ENCODE assay signal across 14 cellular contexts in the genomic region with DNA sequence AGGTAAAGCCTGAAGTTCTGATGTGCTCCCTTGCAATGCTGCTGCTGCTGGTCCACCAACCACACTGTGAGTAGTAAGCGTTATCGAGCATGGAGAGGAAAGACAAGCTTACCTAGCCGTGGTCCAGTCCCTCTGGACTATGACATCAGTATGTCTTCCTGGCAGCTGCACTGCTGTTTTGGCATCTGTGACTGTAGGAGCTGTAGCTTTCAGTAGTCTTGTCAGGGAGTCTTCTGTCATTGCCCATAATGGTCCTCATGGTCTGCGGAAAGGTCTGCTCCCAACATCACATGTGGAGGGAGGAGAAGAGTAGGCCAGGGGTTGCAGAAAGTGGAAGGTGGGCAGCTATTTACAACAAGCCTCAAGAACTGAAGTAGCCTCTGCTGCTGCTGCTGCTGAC. TPM values are rescaled to one million over a fixed set of nuclear protein-coding genes. Genes with fewer than 3 reads are reported as not detected.
DNase-seq lines count a peak whose midpoint lies in the region; ATAC-seq and TF ChIP-seq lines count a peak whose summit lies in the region.
"Had no signal": no experiment of that assay in that cellular context is flagged by ENCODE, and none has a peak within 500 bp of the region (broad histone marks: within the 10 kb centered on the region; RNA-seq: fewer than 3 reads in every experiment).

No MANE protein-coding gene starts in this region.

- no peak overlapping the region for H3K56ac ChIP-seq in IMR-90 (ENCODE audit: extremely low read depth, insufficient read depth, low read length)

- H3K27me3 ChIP-seq in IMR-90 (ENCODE audit: control insufficient read depth, insufficient read depth, low read length) (no peaks in the 10 kb centered on the region), esophagus muscularis mucosa (no peaks in the 10 kb centered on the region)

- TF ChIP-seq CTCF in IMR-90 (conservative IDR thresholded peaks at IDR 0.05; ENCODE audit: low read depth, low read length), result no peak
- no peak for TF ChIP-seq CTCF in esophagus muscularis mucosa (IDR thresholded peaks at IDR 0.05)

- no peaks in the 10 kb centered on the region for H3K9me3 Mint-ChIP-seq in stimulated activated memory B cell treated with anti-CD40 and anti-IgM and Interleukin-4, amounts not matched to agents 10 μg/mL and 1 μg/mL and 100 μg/mL, for 72 hours

- no peak for TF ChIP-seq RAD21 in IMR-90 (IDR thresholded peaks at IDR 0.05; ENCODE audit: low read length)

- intact Hi-C loops in IMR-90 (cut with micrococcal nuclease), result no loop called here
- intact Hi-C loops in esophagus muscularis mucosa (cut with DNase I), result no loop called here

- H3K4me2 ChIP-seq in IMR-90 (ENCODE audit: low read depth, low read length), result no peak overlapping the region

- WGBS in IMR-90 (ENCODE audit: extremely low coverage in 2 of 2, insufficient read length in 1 of 2), 2 experiments, result no CpG with 5 or more reads among the region's 4 CpGs
- WGBS in esophagus muscularis mucosa, result 89% methylated on average over 4 of the region's 4 CpGs

- no peak overlapping the region for H3K9ac ChIP-seq in IMR-90 (ENCODE audit: low read depth, low read length)

- peaks cover 15% of the 10 kb centered on the region for H4K20me1 ChIP-seq in IMR-90 (ENCODE audit: insufficient read depth, low read length)

- H2BK15ac ChIP-seq in IMR-90 (ENCODE audit: low read depth, low read length), result no peak overlapping the region

- H2BK5ac ChIP-seq in IMR-90 (ENCODE audit: low read depth, low read length, poor library complexity, severe bottlenecking), result no peak overlapping the region

- peak overlapping the region; percentile 90 for H3K27ac Mint-ChIP-seq in stimulated activated memory B cell treated with anti-CD40 and anti-IgM and Interleukin-4, amounts not matched to agents 10 μg/mL and 1 μg/mL and 100 μg/mL, for 72 hours

- H3K4me1 ChIP-seq in IMR-90 (ENCODE audit: control insufficient read depth, insufficient read depth, low read length), result peaks cover 22% of the 10 kb centered on the region
- H3K4me1 ChIP-seq in esophagus muscularis mucosa, result peaks cover 31 to 54% (median 42%) of the 10 kb centered on the region in 4 donors

- POLR2A ChIA-PET in IMR-90 (lab: Charles Lee; ENCODE audit: unreplicated experiment), result no interaction called here

- H3K36me3 Mint-ChIP-seq in stimulated activated memory B cell treated with anti-CD40 and anti-IgM and Interleukin-4, amounts not matched to agents 10 μg/mL and 1 μg/mL and 100 μg/mL, for 72 hours, result peaks cover 79% of the 10 kb centered on the region

- H2BK120ac ChIP-seq in IMR-90 (ENCODE audit: low read depth, low read length), result no peak overlapping the region

- peak overlapping the region; percentile 43 for H2AFZ ChIP-seq in IMR-90 (replicated peaks; ENCODE audit: low read length, poor library complexity)

- BruUV-seq in IMR-90 (replicated peaks; lab: Mats Ljungman, UMichigan), result no TSS peak

- H3K23ac ChIP-seq in IMR-90 (ENCODE audit: low read depth, low read length), result no peak overlapping the region

- no peak overlapping the region for H3K4ac ChIP-seq in IMR-90 (ENCODE audit: low read depth, low read length)

- H3K4me1 Mint-ChIP-seq in stimulated activated memory B cell treated with anti-CD40 and anti-IgM and Interleukin-4, amounts not matched to agents 10 μg/mL and 1 μg/mL and 100 μg/mL, for 72 hours, result peaks cover 28% of the 10 kb centered on the region

- no peak for TF ChIP-seq POLR2A in IMR-90 (IDR thresholded peaks at IDR 0.05; ENCODE audit: low read depth, low read length)
- no peak for TF ChIP-seq POLR2A in esophagus muscularis mucosa (IDR thresholded peaks at IDR 0.05; ENCODE audit: low read depth)

- H3K27ac ChIP-seq in IMR-90 (ENCODE audit: insufficient read depth, low read length) (no peak overlapping the region), esophagus muscularis mucosa (replicated peaks in 1 of 4) (peak overlapping the region; percentile 71 to 75 (median 74))

- no peak overlapping the region for H4K8ac ChIP-seq in IMR-90 (ENCODE audit: low read depth in 2 of 2, low read length in 2 of 2)

- H3K9me1 ChIP-seq in IMR-90 (ENCODE audit: insufficient read depth, low read length), result peaks cover 13% of the 10 kb centered on the region; the same call in 1 of the 2 replicates

- H3K4me3 ChIP-seq in IMR-90 (ENCODE audit: insufficient read depth, low read depth, low read length), result no peak overlapping the region
- no peak overlapping the region for H3K4me3 ChIP-seq in esophagus muscularis mucosa

- H3K36me3 ChIP-seq in IMR-90 (ENCODE audit: control insufficient read depth, insufficient read depth, low read length) (peaks cover 48% of the 10 kb centered on the region), esophagus muscularis mucosa (peaks cover 0 to 76% (median 60%) of the 10 kb centered on the region in 4 donors)

- H3K79me1 ChIP-seq in IMR-90 (ENCODE audit: low read depth in 1 of 2, low read length in 2 of 2), result peaks cover 16 to 32% of the 10 kb centered on the region in 2 experiments

- H3K14ac ChIP-seq in IMR-90 (replicated peaks; ENCODE audit: low read depth, low read length), result no peak overlapping the region

- no peak overlapping the region for H3K4me3 Mint-ChIP-seq in stimulated activated memory B cell treated with anti-CD40 and anti-IgM and Interleukin-4, amounts not matched to agents 10 μg/mL and 1 μg/mL and 100 μg/mL, for 72 hours

- no peak overlapping the region for H2BK20ac ChIP-seq in IMR-90 (ENCODE audit: low read depth, low read length)

- dilution Hi-C loops in IMR-90 (cut with HindIII; ENCODE audit: low sequenced_read_pairs, unreplicated experiment), result no loop called here

- H3K9me3 ChIP-seq in IMR-90 (ENCODE audit: control insufficient read depth, insufficient read depth, low read length) (no peaks in the 10 kb centered on the region), esophagus muscularis mucosa (no peaks in the 10 kb centered on the region)

- H3K27me3 Mint-ChIP-seq in stimulated activated memory B cell treated with anti-CD40 and anti-IgM and Interleukin-4, amounts not matched to agents 10 μg/mL and 1 μg/mL and 100 μg/mL, for 72 hours, result no peaks in the 10 kb centered on the region

- in situ Hi-C loops in G401 (cut with HindIII; ENCODE audit: low sequenced_read_pairs), result no loop called here
- in situ Hi-C loops in IMR-90 (cut with MboI; ENCODE audit: low sequenced_read_pairs), result no loop called here

- CTCF ChIA-PET in IMR-90 (lab: Yijun Ruan, JAX), result no interaction called here

- no peak overlapping the region for H4K5ac ChIP-seq in IMR-90 (ENCODE audit: low read depth, low read length)

- ATAC-seq in IMR-90 (ENCODE audit: low read depth) (no peak), HG03342 (IDR thresholded peaks at IDR 0.05; ENCODE audit: unreplicated experiment) (no peak)
- no peak for ATAC-seq in stimulated activated memory B cell treated with anti-CD40 and anti-IgM and Interleukin-4, amounts not matched to agents 10 μg/mL and 1 μg/mL and 100 μg/mL, for 72 hours

- H4K91ac ChIP-seq in IMR-90 (ENCODE audit: insufficient read depth, low read depth, low read length), result no peak overlapping the region

- peak; percentile 9 for DNase-seq in G401 (ENCODE audit: low spot score)
- no peak for DNase-seq in IMR-90
- DNase-seq in esophagus muscularis mucosa (ENCODE audit: extremely low spot score), result no peak
- DNase-seq in GDM1 (lab: John Stamatoyannopoulos, UW), result no peak
- no peak for DNase-seq in NCI-H2196 (lab: John Stamatoyannopoulos, UW; ENCODE audit: unreplicated experiment)
- DNase-seq: DMS 273 treated with DMSO at 0.1 percent for 48 hours, EL, NCI-H187, NCI-H446 treated with DMSO at 0.1 percent for 48 hours, NCI-H748 treated with DMSO at 0.1 percent for 48 hours, OCI-M1, SIG-M5 had no signal

- no peak overlapping the region for H2AK9ac ChIP-seq in IMR-90 (replicated peaks; ENCODE audit: low read depth, low read length, poor library complexity)

- TF ChIP-seq EP300 in esophagus muscularis mucosa (IDR thresholded peaks at IDR 0.05), result no peak

- H3K18ac ChIP-seq in IMR-90 (ENCODE audit: low read depth, low read length), result no peak overlapping the region

- H2AK5ac ChIP-seq in IMR-90 (ENCODE audit: low read depth, low read length), result no peak overlapping the region

TF ChIP-seq in IMR-90, 13 proteins besides CTCF, POLR2A, EP300 and RAD21 (continues in another document):
- TF ChIP-seq, protein P1, sequence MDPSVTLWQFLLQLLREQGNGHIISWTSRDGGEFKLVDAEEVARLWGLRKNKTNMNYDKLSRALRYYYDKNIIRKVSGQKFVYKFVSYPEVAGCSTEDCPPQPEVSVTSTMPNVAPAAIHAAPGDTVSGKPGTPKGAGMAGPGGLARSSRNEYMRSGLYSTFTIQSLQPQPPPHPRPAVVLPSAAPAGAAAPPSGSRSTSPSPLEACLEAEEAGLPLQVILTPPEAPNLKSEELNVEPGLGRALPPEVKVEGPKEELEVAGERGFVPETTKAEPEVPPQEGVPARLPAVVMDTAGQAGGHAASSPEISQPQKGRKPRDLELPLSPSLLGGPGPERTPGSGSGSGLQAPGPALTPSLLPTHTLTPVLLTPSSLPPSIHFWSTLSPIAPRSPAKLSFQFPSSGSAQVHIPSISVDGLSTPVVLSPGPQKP (IDR thresholded peaks at IDR 0.05; ENCODE audit: borderline replicate concordance, low read depth, low read length), result no peak
- TF ChIP-seq SMC3 (IDR thresholded peaks at IDR 0.05; ENCODE audit: low read depth, low read length), result no peak
- TF ChIP-seq NFE2L2 (IDR thresholded peaks at IDR 0.05; ENCODE audit: low read depth, low read length), result no peak
- TF ChIP-seq MAFK (IDR thresholded peaks at IDR 0.05; ENCODE audit: low read depth, low read length), result no peak
- no peak for TF ChIP-seq RCOR1 (IDR thresholded peaks at IDR 0.05; ENCODE audit: insufficient replicate concordance, low read length)
- TF ChIP-seq FOS (IDR thresholded peaks at IDR 0.05; ENCODE audit: low read depth, low read length), result no peak
- TF ChIP-seq CHD1 (IDR thresholded peaks at IDR 0.05; ENCODE audit: low read depth, low read length), result no peak
- TF ChIP-seq MAZ (IDR thresholded peaks at IDR 0.05; ENCODE audit: borderline replicate concordance, low read depth, low read length), result no peak

RNA-seq across cellular contexts. Expression of a gene that starts 26.8 kb away (rescaled TPM):
- total RNA-seq in G401 (2014; rRNA removed; shearing (Covaris generic)), result 1.2 and 1.4 TPM in 2 replicates
- total RNA-seq in IMR-90 (2012; rRNA removed) (1.4 TPM in 2 replicates), esophagus muscularis mucosa (under 1 TPM in 3 of 4 donors, not detected in 1; 0.26 to 0.99 (median 0.57) TPM)
- polyA plus RNA-seq in IMR-90 (2012; rRNA removed), result 2.5 and 3.5 TPM in 2 replicates
- 0.83 and 2.4 TPM in 2 replicates for polyA plus RNA-seq in IMR-90 (2012; cell fraction: cytosol; rRNA removed)
- 2.2 and 9.6 TPM in 2 replicates for polyA plus RNA-seq in IMR-90 (2012; cell fraction: nucleus; rRNA removed; ENCODE audit: low replicate concordance)

RNA-seq across cellular contexts. Expression of a gene that starts 27.2 kb away (rescaled TPM):
- 6.7 and 12.0 TPM in 2 replicates for total RNA-seq in G401 (2014; rRNA removed; shearing (Covaris generic))
- total RNA-seq in IMR-90 (2012; rRNA removed), result 6.6 and 7.5 TPM in 2 replicates
- polyA plus RNA-seq in IMR-90 (2012; rRNA removed), result 7.1 and 7.5 TPM in 2 replicates
- polyA plus RNA-seq in IMR-90 (2012; cell fraction: cytosol; rRNA removed), result 5.0 and 5.7 TPM in 2 replicates
- 6.7 and 15.6 TPM in 2 replicates for polyA plus RNA-seq in IMR-90 (2012; cell fraction: nucleus; rRNA removed; ENCODE audit: low replicate concordance)
- total RNA-seq in esophagus muscularis mucosa, result 10 to 100 TPM in 1 of 4 donors, 1 to 10 TPM in 3; 7.3 to 10.2 (median 8.6) TPM
